17 cellular contexts compared by ENCODE assay signal in the genomic region with DNA sequence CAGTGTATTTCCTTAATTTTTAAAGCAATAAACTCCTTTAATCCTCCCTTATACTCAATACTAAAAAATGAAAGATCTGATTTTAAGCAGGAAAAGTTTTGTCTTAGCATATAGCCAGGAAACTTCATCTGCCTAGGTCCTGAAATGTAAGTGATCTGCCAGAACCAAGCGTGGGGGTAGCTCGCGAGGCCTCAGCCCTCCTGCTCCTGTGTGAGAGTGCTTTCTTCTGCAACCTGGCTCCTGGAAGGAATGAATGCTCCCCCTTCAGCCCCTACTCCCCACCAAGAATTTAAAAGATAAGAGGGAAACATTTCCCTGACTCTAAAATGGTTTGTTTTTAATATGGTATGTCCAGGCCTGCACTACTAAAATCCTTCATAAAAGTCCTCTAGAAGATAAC.
DNase-seq lines count a peak whose midpoint lies in the region; TF ChIP-seq lines count a peak whose summit lies in the region.
"Had no signal": no experiment of that assay in that cellular context is flagged by ENCODE, and none has a peak within 500 bp of the region (broad histone marks: within the 10 kb centered on the region; RNA-seq: fewer than 3 reads in every experiment).

No MANE protein-coding gene starts in this region.

- H2BK15ac ChIP-seq in H9 (ENCODE audit: low read depth, low read length) = no peak overlapping the region

- no TSS peak for BruUV-seq in MCF 10A (replicated peaks; lab: Mats Ljungman, UMichigan)

- no peak overlapping the region for H4K91ac ChIP-seq in H9 (ENCODE audit: insufficient read length, low read depth, low read length)

- H3K36me3 ChIP-seq in mesodermal cell (ENCODE audit: control insufficient read depth, insufficient read depth, low read length) = peaks cover 58% of the 10 kb centered on the region
- H3K36me3 ChIP-seq in spleen = peaks cover 0 to 3% (median 0%) of the 10 kb centered on the region in 6 donors
- H3K36me3 ChIP-seq: right lobe of liver had no signal

- no peaks in the 10 kb centered on the region for H3K23me2 ChIP-seq in H9 (ENCODE audit: insufficient read length, low read depth, low read length, poor library complexity, severe bottlenecking)

- H3K4me3 ChIP-seq in mesodermal cell (ENCODE audit: extremely low read depth, insufficient read depth, low read length, poor library complexity, severe bottlenecking) (no peak overlapping the region), spleen (no peak overlapping the region)
- H3K4me3 ChIP-seq: right lobe of liver, SJSA1 had no signal

- no peak overlapping the region for H3K4ac ChIP-seq in H9 (ENCODE audit: low read depth, low read length)

- H2BK12ac ChIP-seq in H9 (ENCODE audit: insufficient read length, low read depth, low read length) = no peak overlapping the region

- no peak overlapping the region for H2BK120ac ChIP-seq in H9 (ENCODE audit: low read depth, low read length, poor library complexity, severe bottlenecking)

- no peak overlapping the region for H3K56ac ChIP-seq in H9 (ENCODE audit: insufficient read length, low read depth, low read length)

- DNase-seq in H9 = no peak
- no peak for DNase-seq in MCF 10A (ENCODE audit: unreplicated experiment)
- no peak for DNase-seq in spleen
- no peak for DNase-seq in mesenteric fat pad (ENCODE audit: low spot score)
- DNase-seq in stimulated activated CD4-positive, alpha-beta T cell treated with anti-CD3 and anti-CD28 coated beads, Interleukin-1b, Interleukin-23, amount 100 ng/mL, for 48 hours = no peak
- no peak for DNase-seq in anterior cingulate cortex (lab: John Stamatoyannopoulos, UW)
- no peak for DNase-seq in HUDEP-2 (lab: John Stamatoyannopoulos, UW; ENCODE audit: unreplicated experiment in 76 of 76)
- DNase-seq: activated CD4-positive, alpha-beta memory T cell treated with anti-CD3 and anti-CD28 coated beads, Interleukin-2, amount 10 ng/mL, durations not matched to agents 7 days and 5 days; activated naive CD8-positive, alpha-beta T cell treated with anti-CD3 and anti-CD28 coated beads, Interleukin-2, amount 50 U/mL, for 24 hours; activated T-cell treated with anti-CD3 and anti-CD28 coated beads, Interleukin-2, amount 50 U/mL, for 72 hours; cortex of kidney; kidney glomerular epithelial cell; NCI-H446; right lobe of liver; stimulated activated CD4-positive, alpha-beta T cell treated with anti-CD3 and anti-CD28 coated beads, Interleukin-4, amount 100 ng/mL, for 24 hours had no signal

- H3K23ac ChIP-seq in H9 (ENCODE audit: insufficient read length, low read depth, low read length) = no peak overlapping the region

- H4K8ac ChIP-seq in H9 (replicated peaks; ENCODE audit: insufficient read length, low read depth, low read length) = no peak overlapping the region

- POLR2A ChIA-PET in MCF 10A (lab: Yijun Ruan, JAX) = interaction anchor here (0.6 to 6.5 kb wide), 2 partner anchors 12 to 18 kb away, joined by 4 to 74 read pairs; no protein-coding TSS in a partner anchor

- H3K36me3 Mint-ChIP-seq in H9 (ENCODE audit: insufficient read depth in 1 of 3, low read depth in 3 of 3) = no peaks in the 10 kb centered on the region; a peak in 1 of 7 replicates
- peaks cover 86% of the 10 kb centered on the region for H3K36me3 Mint-ChIP-seq in MCF 10A (ENCODE audit: insufficient read depth, unreplicated experiment)

- no peak overlapping the region for H3K9ac ChIP-seq in H9 (ENCODE audit: extremely low read depth, insufficient read length, low read length)

- no peak for TF ChIP-seq POLR2A in spleen (IDR thresholded peaks at IDR 0.05)

- H2AK5ac ChIP-seq in H9 (ENCODE audit: insufficient read length, low read length) = no peak overlapping the region

- H3K9me3 Mint-ChIP-seq in H9 = no peaks in the 10 kb centered on the region
- no peaks in the 10 kb centered on the region for H3K9me3 Mint-ChIP-seq in MCF 10A (ENCODE audit: unreplicated experiment)
- H3K9me3 Mint-ChIP-seq: activated CD4-positive, alpha-beta memory T cell treated with anti-CD3 and anti-CD28 coated beads, Interleukin-2, amount 10 ng/mL, durations not matched to agents 7 days and 5 days; activated naive CD8-positive, alpha-beta T cell treated with anti-CD3 and anti-CD28 coated beads, Interleukin-2, amount 50 U/mL, for 24 hours; activated T-cell treated with anti-CD3 and anti-CD28 coated beads, Interleukin-2, amount 50 U/mL, for 72 hours had no signal

- H4K20me1 ChIP-seq in H9 (ENCODE audit: control insufficient read depth, insufficient read depth, insufficient read length) = no peaks in the 10 kb centered on the region

- no peak overlapping the region for H2BK20ac ChIP-seq in H9 (ENCODE audit: low read depth, low read length, poor library complexity, severe bottlenecking)

- no peak overlapping the region for H2AFZ ChIP-seq in H9 (ENCODE audit: low read length)

- H3K9me3 ChIP-seq in H9 (ENCODE audit: control insufficient read depth, low read depth, low read length) (no peaks in the 10 kb centered on the region), mesodermal cell (ENCODE audit: control insufficient read depth, low read length) (no peaks in the 10 kb centered on the region), spleen (no peaks in the 10 kb centered on the region)
- H3K9me3 ChIP-seq: right lobe of liver, SJSA1 had no signal

- H3K4me1 ChIP-seq in H9 (ENCODE audit: insufficient read depth, low read length) = peaks cover 11% of the 10 kb centered on the region
- H3K4me1 ChIP-seq in mesodermal cell (ENCODE audit: control insufficient read depth, insufficient read depth, low read length, poor library complexity, severe bottlenecking) = peaks cover 50% of the 10 kb centered on the region
- H3K4me1 ChIP-seq in spleen = peaks cover 12 to 67% (median 47%) of the 10 kb centered on the region in 6 donors

- H3K18ac ChIP-seq in H9 (ENCODE audit: insufficient read length, low read depth, low read length) = no peak overlapping the region

- no peak overlapping the region for H4K5ac ChIP-seq in H9 (ENCODE audit: insufficient read length, low read depth, low read length)

- peaks cover 4% of the 10 kb centered on the region for H3K27me3 Mint-ChIP-seq in H9 (ENCODE audit: low read depth)
- H3K27me3 Mint-ChIP-seq in MCF 10A (ENCODE audit: insufficient read depth, unreplicated experiment) = no peaks in the 10 kb centered on the region

- H3K79me1 ChIP-seq in H9 (ENCODE audit: insufficient read depth, low read depth, low read length, poor library complexity, severe bottlenecking) = no peaks in the 10 kb centered on the region

- H3K27ac ChIP-seq in H9 (ENCODE audit: insufficient read length, low read depth, low read length) (no peak overlapping the region), mesodermal cell (ENCODE audit: low read depth, low read length, severe bottlenecking) (peak overlapping the region; percentile 64), spleen (peak overlapping the region in 6 of 8 donors; percentile 38 to 78 (median 74))
- H3K27ac ChIP-seq: right lobe of liver, SJSA1 had no signal

- H3K4me1 Mint-ChIP-seq in H9 = peaks cover 51 to 57% of the 10 kb centered on the region in 2 experiments
- H3K4me1 Mint-ChIP-seq in MCF 10A (ENCODE audit: insufficient read depth, unreplicated experiment) = peaks cover 35% of the 10 kb centered on the region

- no peak overlapping the region for H3K4me2 ChIP-seq in H9 (ENCODE audit: insufficient read depth, insufficient read length, low read length)

- intact Hi-C loops in MCF 10A (cut with micrococcal nuclease) (no loop called here), spleen (cut with DNase I; ENCODE audit: low total_unique reads) (no loop called here)

- H3K27me3 ChIP-seq in H9 (ENCODE audit: insufficient read depth, low read length) (no peaks in the 10 kb centered on the region), spleen (replicated peaks in 1 of 7) (no peaks in the 10 kb centered on the region)
- H3K27me3 ChIP-seq: right lobe of liver, SJSA1 had no signal

- peak overlapping the region in 2 of 3 experiments; percentile 80 to 97; a peak in 5 of 7 replicates for H3K27ac Mint-ChIP-seq in H9
- peak overlapping the region; percentile 93 for H3K27ac Mint-ChIP-seq in MCF 10A (ENCODE audit: low read depth, unreplicated experiment)
- H3K27ac Mint-ChIP-seq: activated CD4-positive, alpha-beta memory T cell treated with anti-CD3 and anti-CD28 coated beads, Interleukin-2, amount 10 ng/mL, durations not matched to agents 7 days and 5 days; activated naive CD8-positive, alpha-beta T cell treated with anti-CD3 and anti-CD28 coated beads, Interleukin-2, amount 50 U/mL, for 24 hours; activated T-cell treated with anti-CD3 and anti-CD28 coated beads, Interleukin-2, amount 50 U/mL, for 72 hours had no signal

- H3K79me2 ChIP-seq in H9 (ENCODE audit: insufficient read depth, low read length) = no peaks in the 10 kb centered on the region

- CTCF ChIA-PET in MCF 10A (lab: Yijun Ruan, JAX) = interaction anchor here (1.0 to 2.9 kb wide), 4 partner anchors 17 to 265 kb away, joined by 4 to 22 read pairs (median 6); no protein-coding TSS in a partner anchor

- no peak for TF ChIP-seq CTCF in H9 (conservative IDR thresholded peaks at IDR 0.05)
- TF ChIP-seq CTCF in MCF 10A (IDR thresholded peaks at IDR 0.05; ENCODE audit: unreplicated experiment) = no peak
- no peak for TF ChIP-seq CTCF in spleen (IDR thresholded peaks at IDR 0.05 in 8 of 11, conservative IDR thresholded peaks at IDR 0.05 in 3 of 11)

- H3K4me3 Mint-ChIP-seq in H9 (peak overlapping the region in 1 of 2 experiments; percentile 56; a peak in 2 of 5 replicates), MCF 10A (ENCODE audit: unreplicated experiment) (peak overlapping the region; percentile 65)
- H3K4me3 Mint-ChIP-seq: activated CD4-positive, alpha-beta memory T cell treated with anti-CD3 and anti-CD28 coated beads, Interleukin-2, amount 10 ng/mL, durations not matched to agents 7 days and 5 days; activated naive CD8-positive, alpha-beta T cell treated with anti-CD3 and anti-CD28 coated beads, Interleukin-2, amount 50 U/mL, for 24 hours had no signal

- no peak overlapping the region for H2BK5ac ChIP-seq in H9 (ENCODE audit: insufficient read length, low read length)

- no peak overlapping the region for H3T11ph ChIP-seq in H9 (ENCODE audit: low read length)

- WGBS in H9 (ENCODE audit: extremely low coverage, insufficient read length, low lambda C conversion rate) = no CpG with 5 or more reads among the region's 3 CpGs
- 47 to 60% methylated on average over 2 to 3 of the region's 3 CpGs for WGBS in mesodermal cell (ENCODE audit: insufficient coverage in 2 of 2), 2 experiments
- 82 to 96% (median 87%) methylated on average over 3 of the region's 3 CpGs for WGBS in spleen, 5 donors

- no peak overlapping the region for H3K14ac ChIP-seq in H9 (ENCODE audit: insufficient read depth, low read length)
